In the genomic region with DNA sequence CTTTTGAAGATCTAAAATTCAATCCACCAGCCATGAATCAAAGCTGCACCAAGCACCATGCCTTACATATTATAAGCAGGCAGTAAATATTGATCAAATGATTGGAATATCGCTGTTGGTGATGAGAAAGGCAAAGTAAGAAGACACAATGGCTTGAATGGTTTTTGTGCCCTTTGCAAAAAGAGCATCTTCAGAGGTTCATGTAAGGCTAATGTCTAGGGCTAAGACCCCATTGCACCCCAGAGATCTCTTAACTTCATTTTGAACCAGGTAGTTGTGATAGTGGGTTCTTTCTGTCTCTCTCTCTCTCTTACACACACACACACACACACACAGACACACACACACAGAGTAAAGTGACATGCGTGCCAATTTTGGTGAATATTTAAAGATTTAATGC, we compare ENCODE assay signal across 22 cellular contexts. TPM values are rescaled to one million over a fixed set of nuclear protein-coding genes. Genes with fewer than 3 reads are reported as not detected.
"Had no signal": no experiment of that assay in that cellular context is flagged by ENCODE, and none has a peak within 500 bp of the region (broad histone marks: within the 10 kb centered on the region; RNA-seq: fewer than 3 reads in every experiment).

No MANE protein-coding gene starts in this region.

- H3K9me3 Mint-ChIP-seq: stimulated activated naive CD8-positive, alpha-beta T cell treated with anti-CD3 and anti-CD28 coated beads, Interleukin-15, Interleukin-2, amounts not matched to agents 100 ng/mL and 50 ng/mL, for 24 hours had no signal

- ATAC-seq: left colon; left lung; lower lobe of right lung; naive thymus-derived CD8-positive, alpha-beta T cell; right cardiac atrium; stimulated activated effector memory CD8-positive, alpha-beta T cell treated with anti-CD3 and anti-CD28 coated beads, Interleukin-12 subunit alpha, Interleukin-12 subunit beta, amount 100 ng/mL, for 72 hours; upper lobe of right lung had no signal

- H3K36me3 Mint-ChIP-seq: naive thymus-derived CD8-positive, alpha-beta T cell; stimulated activated effector memory CD8-positive, alpha-beta T cell treated with anti-CD3 and anti-CD28 coated beads, Interleukin-12 subunit alpha, Interleukin-12 subunit beta, amount 100 ng/mL, for 72 hours had no signal

- H3K27ac Mint-ChIP-seq: naive thymus-derived CD8-positive, alpha-beta T cell; stimulated activated effector memory CD8-positive, alpha-beta T cell treated with anti-CD3 and anti-CD28 coated beads, Interleukin-12 subunit alpha, Interleukin-12 subunit beta, amount 100 ng/mL, for 72 hours; stimulated activated naive CD8-positive, alpha-beta T cell treated with anti-CD3 and anti-CD28 coated beads, Interleukin-15, Interleukin-2, amounts not matched to agents 100 ng/mL and 50 ng/mL, for 24 hours had no signal

- H3K4me3 ChIP-seq: left lung, lower lobe of right lung, ovary, sigmoid colon, spleen, testis, thyroid gland, transverse colon, upper lobe of right lung had no signal

- H3K36me3 ChIP-seq: left lung, lower lobe of right lung, ovary, sigmoid colon, transverse colon, upper lobe of right lung had no signal

- H3K27me3 ChIP-seq: left lung, ovary, sigmoid colon, spleen, testis, thyroid gland had no signal

- H3K27ac ChIP-seq: left lung, lower lobe of right lung, ovary, sigmoid colon, spleen, testis, thyroid gland, transverse colon, upper lobe of right lung had no signal

- DNase-seq: hippocampal formation; kidney glomerular epithelial cell; left colon; left lung; lower lobe of right lung; mammary epithelial cell; mesenchymal stem cell; naive thymus-derived CD8-positive, alpha-beta T cell; ovary; right cardiac atrium; sigmoid colon; small intestine; spleen; stimulated activated CD4-positive, alpha-beta T cell treated with anti-CD3 and anti-CD28 coated beads, Interleukin-4, amount 100 ng/mL, for 24 hours; stimulated activated naive CD4-positive, alpha-beta T cell; testis; thyroid gland; transverse colon; upper lobe of right lung had no signal

- H3K9me3 ChIP-seq: left lung, lower lobe of right lung, ovary, sigmoid colon, spleen, testis, thyroid gland, transverse colon, upper lobe of right lung had no signal

- H3K4me1 ChIP-seq: left lung, lower lobe of right lung, spleen, upper lobe of right lung had no signal

- H3K27me3 Mint-ChIP-seq: progenitor cell of endocrine pancreas had no signal

- H3K4me1 Mint-ChIP-seq: naive thymus-derived CD8-positive, alpha-beta T cell; stimulated activated effector memory CD8-positive, alpha-beta T cell treated with anti-CD3 and anti-CD28 coated beads, Interleukin-12 subunit alpha, Interleukin-12 subunit beta, amount 100 ng/mL, for 72 hours had no signal

- H3K4me3 Mint-ChIP-seq: naive thymus-derived CD8-positive, alpha-beta T cell; stimulated activated effector memory CD8-positive, alpha-beta T cell treated with anti-CD3 and anti-CD28 coated beads, Interleukin-12 subunit alpha, Interleukin-12 subunit beta, amount 100 ng/mL, for 72 hours; stimulated activated naive CD8-positive, alpha-beta T cell treated with anti-CD3 and anti-CD28 coated beads, Interleukin-15, Interleukin-2, amounts not matched to agents 100 ng/mL and 50 ng/mL, for 24 hours had no signal

RNA-seq across cellular contexts. Expression of a gene that starts 12.0 kb away (rescaled TPM):
- total RNA-seq: naive thymus-derived CD8-positive, alpha-beta T cell had no signal
- polyA plus RNA-seq: naive thymus-derived CD8-positive, alpha-beta T cell had no signal
